8 cellular contexts compared by ENCODE assay signal in the genomic region with DNA sequence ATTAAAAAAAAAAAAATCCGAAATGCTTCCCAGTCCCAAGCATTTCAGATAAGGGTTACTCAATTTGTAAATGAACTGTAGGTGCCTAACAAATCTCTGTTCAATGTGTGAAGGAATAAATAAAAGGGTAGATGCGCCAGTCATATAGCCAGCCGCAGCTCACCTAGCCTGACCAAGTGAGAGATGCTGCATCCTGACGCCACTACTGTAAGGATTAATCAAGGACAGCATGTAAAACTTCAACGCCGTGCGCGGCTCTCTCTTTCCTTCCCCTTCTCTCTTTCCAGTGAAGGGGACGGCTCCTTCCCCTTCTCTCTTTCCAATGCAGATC. TPM values are rescaled to one million over a fixed set of nuclear protein-coding genes. Genes with fewer than 3 reads are reported as not detected.
DNase-seq lines count a peak whose midpoint lies in the region; ATAC-seq and TF ChIP-seq lines count a peak whose summit lies in the region.

No MANE protein-coding gene starts in this region.

- TF ChIP-seq CTCF in BJ (IDR thresholded peaks at IDR 0.05; ENCODE audit: insufficient read depth, low read depth, low read length) (no peak), glutamatergic neuron (IDR thresholded peaks at IDR 0.05; ENCODE audit: partially characterized antibody, unreplicated experiment) (no peak), sigmoid colon (IDR thresholded peaks at IDR 0.05) (no peak)

- DNase-seq in BJ (ENCODE audit: low read depth) (no peak), H7 (no peak), T-cell (no peak), glutamatergic neuron (no peak), sigmoid colon (no peak), kidney glomerular epithelial cell (lab: John Stamatoyannopoulos, UW) (no peak), Ammon's horn (ENCODE audit: low spot score) (no peak), NCI-H187 treated with DMSO at 0.1 percent for 48 hours (lab: John Stamatoyannopoulos, UW) (no peak)

- H3K27ac ChIP-seq in sigmoid colon = peak overlapping the region; percentile 57 to 74 (median 70)

- peaks cover 13% of the 10 kb centered on the region for H3K36me3 Mint-ChIP-seq in T-cell
- no peaks in the 10 kb centered on the region for H3K36me3 Mint-ChIP-seq in glutamatergic neuron (ENCODE audit: unreplicated experiment)

- no peaks in the 10 kb centered on the region for H3K27me3 ChIP-seq in BJ (ENCODE audit: control insufficient read depth, insufficient read depth, low read length)
- H3K27me3 ChIP-seq in H7 (ENCODE audit: control insufficient read depth, insufficient read depth, low read length) = peaks cover 3% of the 10 kb centered on the region; the same call in 1 of the 2 replicates
- no peaks in the 10 kb centered on the region for H3K27me3 ChIP-seq in sigmoid colon

- intact Hi-C loops in sigmoid colon (cut with DNase I) = no loop called here

- TF ChIP-seq EP300 in sigmoid colon (IDR thresholded peaks at IDR 0.05) = no peak

- POLR2A ChIA-PET in BJ (lab: Charles Lee) (no interaction called here), T-cell (lab: Charles Lee) (no interaction called here)

- H3K9me3 ChIP-seq in sigmoid colon = no peaks in the 10 kb centered on the region

- H3K4me3 Mint-ChIP-seq in T-cell (peak overlapping the region; percentile 95 to 99 (median 96)), glutamatergic neuron (ENCODE audit: unreplicated experiment) (peak overlapping the region; percentile 99)

- H3K4me1 Mint-ChIP-seq in T-cell = peaks cover 37 to 40% (median 40%) of the 10 kb centered on the region in 3 donors
- H3K4me1 Mint-ChIP-seq in glutamatergic neuron (ENCODE audit: low read depth, unreplicated experiment) = peaks cover 4% of the 10 kb centered on the region

- TF ChIP-seq POLR2A in sigmoid colon (IDR thresholded peaks at IDR 0.05) = no peak

- H3K9me3 Mint-ChIP-seq in T-cell = no peaks in the 10 kb centered on the region
- H3K9me3 Mint-ChIP-seq in glutamatergic neuron (ENCODE audit: unreplicated experiment) = peaks cover 7% of the 10 kb centered on the region

- H3K4me1 ChIP-seq in sigmoid colon = peaks cover 0 to 14% (median 7%) of the 10 kb centered on the region in 4 donors

- CTCF ChIA-PET in BJ (lab: Yijun Ruan, JAX) (interaction anchor here (1.2 to 1.9 kb wide), 2 partner anchors 12 to 242 kb away, joined by 3 to 6 read pairs; no protein-coding TSS in a partner anchor), T-cell (lab: Charles Lee) (interaction anchor here in 1 of 2 donors (0.6 kb wide), 1 partner anchor 347 kb away, joined by 3 read pairs; no protein-coding TSS in a partner anchor)

- H3K36me3 ChIP-seq in BJ (ENCODE audit: control insufficient read depth, insufficient read depth, low read length) (0 out of 2 replicates have a peak, but pooled peaks cover 2% of the 10 kb centered on the region), H7 (replicated peaks; ENCODE audit: control insufficient read depth, insufficient read depth, low read length) (no peaks in the 10 kb centered on the region), sigmoid colon (peaks cover 0 to 10% (median 0%) of the 10 kb centered on the region in 4 donors)

- peak; percentile 30 to 45 (median 38) for ATAC-seq in T-cell (replicated peaks in 1 of 4)

- 6 to 11% methylated on average over 9 of the region's 9 CpGs for WGBS in sigmoid colon, 2 donors

- H3K4me3 ChIP-seq in BJ (ENCODE audit: low read depth, low read length) = peak overlapping the region; percentile 76
- H3K4me3 ChIP-seq in H7 (ENCODE audit: insufficient read depth, low read depth, low read length) = peak overlapping the region; percentile 79
- H3K4me3 ChIP-seq in sigmoid colon = peak overlapping the region; percentile 45 to 72 (median 61)

- no peaks in the 10 kb centered on the region for H3K27me3 Mint-ChIP-seq in T-cell
- peaks cover 8% of the 10 kb centered on the region for H3K27me3 Mint-ChIP-seq in glutamatergic neuron (ENCODE audit: unreplicated experiment)

- peak overlapping the region; percentile 94 for H3K27ac Mint-ChIP-seq in T-cell
- H3K27ac Mint-ChIP-seq in glutamatergic neuron (ENCODE audit: unreplicated experiment) = peak overlapping the region; percentile 93

RNA-seq across cellular contexts. Expression of a gene that starts 0.4 kb away (rescaled TPM):
- polyA plus RNA-seq in BJ (2011; rRNA removed) = 46.6 and 48.7 TPM in 2 replicates
- 17.8 and 20.6 TPM in 2 replicates for polyA minus RNA-seq in BJ (2011; rRNA and poly(A)+ RNA removed)
- 108 and 121 TPM in 2 replicates for total RNA-seq in H7 (2014; rRNA removed; shearing (Covaris generic))
- 10 to 100 TPM; 44.4 to 72.6 (median 53.1) TPM for total RNA-seq in T-cell
- total RNA-seq in glutamatergic neuron (ENCODE audit: unreplicated experiment) = 32.5 TPM
- 10 to 100 TPM; 70.4 to 86.7 (median 75.9) TPM for total RNA-seq in sigmoid colon
- 10 to 100 TPM; 10.2 to 76.3 (median 54.9) TPM for polyA plus RNA-seq in sigmoid colon

RNA-seq across cellular contexts. Expression of a gene that starts 56.1 kb away (rescaled TPM):
- 585 and 769 TPM in 2 replicates for polyA plus RNA-seq in BJ (2011; rRNA removed)
- polyA minus RNA-seq in BJ (2011; rRNA and poly(A)+ RNA removed) = 190 and 346 TPM in 2 replicates
- 386 and 432 TPM in 2 replicates for total RNA-seq in H7 (2014; rRNA removed; shearing (Covaris generic))
- total RNA-seq in T-cell = 100 to 1,000 TPM; 293 to 345 (median 298) TPM
- 293 TPM for total RNA-seq in glutamatergic neuron (ENCODE audit: unreplicated experiment)
- 100 to 1,000 TPM; 177 to 234 (median 231) TPM for total RNA-seq in sigmoid colon
- 100 to 1,000 TPM; 286 to 412 (median 346) TPM for polyA plus RNA-seq in sigmoid colon
